Comparison of ENCODE assay signal across 22 cellular contexts in genomic region chr6:118722820-118723526, GRCh38.
DNase-seq lines count a peak whose midpoint lies in the region; ATAC-seq and TF ChIP-seq lines count a peak whose summit lies in the region.
"Had no signal": no experiment of that assay in that cellular context is flagged by ENCODE, and none has a peak within 500 bp of the region (broad histone marks: within the 10 kb centered on the region; RNA-seq: fewer than 3 reads in every experiment).

No MANE protein-coding gene starts in this region.

- peaks cover 81% of the 10 kb centered on the region for H3K4me1 Mint-ChIP-seq in activated naive CD4-positive, alpha-beta T cell treated with anti-CD3 and anti-CD28 coated beads for 36 hours (ENCODE audit: low read depth)
- H3K4me1 Mint-ChIP-seq in activated naive CD4-positive, alpha-beta T cell treated with anti-CD3 and anti-CD28 coated beads, Interleukin-2, amount 10 ng/mL, durations not matched to agents 7 days and 5 days = peaks cover 65% of the 10 kb centered on the region
- H3K4me1 Mint-ChIP-seq in activated B cell treated with CpG ODN at 0.5 μM for 24 hours = peaks cover 77% of the 10 kb centered on the region
- H3K4me1 Mint-ChIP-seq in stimulated activated naive CD8-positive, alpha-beta T cell treated with anti-CD3 and anti-CD28 coated beads, Interleukin-15, Interleukin-2, amounts not matched to agents 100 ng/mL and 50 ng/mL, for 24 hours (ENCODE audit: low read depth) = peaks cover 93% of the 10 kb centered on the region

- CTCF ChIA-PET in activated naive CD4-positive, alpha-beta T cell treated with anti-CD3 and anti-CD28 coated beads for 36 hours (lab: Charles Lee) = interaction anchor here (0.6 to 0.7 kb wide), 2 partner anchors 13 to 48 kb away, joined by 3 read pairs; no protein-coding TSS in a partner anchor
- CTCF ChIA-PET in activated naive CD4-positive, alpha-beta T cell treated with anti-CD3 and anti-CD28 coated beads, Interleukin-2, amount 10 ng/mL, durations not matched to agents 7 days and 5 days (lab: Charles Lee) = no interaction called here
- CTCF ChIA-PET in activated B cell treated with CpG ODN at 0.5 μM for 24 hours (lab: Charles Lee) = interaction anchor here (0.9 to 1.4 kb wide), 2 partner anchors 14 to 16 kb away, joined by 3 read pairs; no protein-coding TSS in a partner anchor

- no peaks in the 10 kb centered on the region for H3K9me3 Mint-ChIP-seq in activated naive CD4-positive, alpha-beta T cell treated with anti-CD3 and anti-CD28 coated beads for 36 hours
- no peaks in the 10 kb centered on the region for H3K9me3 Mint-ChIP-seq in activated naive CD4-positive, alpha-beta T cell treated with anti-CD3 and anti-CD28 coated beads, Interleukin-2, amount 10 ng/mL, durations not matched to agents 7 days and 5 days
- H3K9me3 Mint-ChIP-seq in activated B cell treated with CpG ODN at 0.5 μM for 24 hours = no peaks in the 10 kb centered on the region
- no peaks in the 10 kb centered on the region for H3K9me3 Mint-ChIP-seq in stimulated activated naive CD8-positive, alpha-beta T cell treated with anti-CD3 and anti-CD28 coated beads, Interleukin-15, Interleukin-2, amounts not matched to agents 100 ng/mL and 50 ng/mL, for 24 hours
- H3K9me3 Mint-ChIP-seq: activated CD4-positive, alpha-beta memory T cell treated with anti-CD3 and anti-CD28 coated beads, Interleukin-2, amount 10 ng/mL, durations not matched to agents 7 days and 5 days; CD14-positive monocyte; central memory CD8-positive, alpha-beta T cell; effector memory CD8-positive, alpha-beta T cell; mesothelial cell of epicardium had no signal

- H3K36me3 Mint-ChIP-seq in activated naive CD4-positive, alpha-beta T cell treated with anti-CD3 and anti-CD28 coated beads for 36 hours (ENCODE audit: low read depth) = no peaks in the 10 kb centered on the region
- no peaks in the 10 kb centered on the region for H3K36me3 Mint-ChIP-seq in activated naive CD4-positive, alpha-beta T cell treated with anti-CD3 and anti-CD28 coated beads, Interleukin-2, amount 10 ng/mL, durations not matched to agents 7 days and 5 days
- no peaks in the 10 kb centered on the region for H3K36me3 Mint-ChIP-seq in activated B cell treated with CpG ODN at 0.5 μM for 24 hours (ENCODE audit: low read depth)
- H3K36me3 Mint-ChIP-seq in stimulated activated naive CD8-positive, alpha-beta T cell treated with anti-CD3 and anti-CD28 coated beads, Interleukin-15, Interleukin-2, amounts not matched to agents 100 ng/mL and 50 ng/mL, for 24 hours (ENCODE audit: low read depth) = no peaks in the 10 kb centered on the region
- H3K36me3 Mint-ChIP-seq: CD14-positive monocyte, mesothelial cell of epicardium had no signal

- intact Hi-C loops in activated naive CD4-positive, alpha-beta T cell treated with anti-CD3 and anti-CD28 coated beads for 36 hours (cut with micrococcal nuclease) = no loop called here
- intact Hi-C loops in activated B cell treated with CpG ODN at 0.5 μM for 24 hours (cut with micrococcal nuclease) = no loop called here

- ATAC-seq in activated B cell treated with CpG ODN at 0.5 μM for 24 hours (ENCODE audit: low read depth) (no peak), HG03378 (IDR thresholded peaks at IDR 0.05; ENCODE audit: unreplicated experiment) (no peak)
- ATAC-seq: effector memory CD8-positive, alpha-beta T cell; Right ventricle myocardium inferior had no signal

- no peak for DNase-seq in activated naive CD4-positive, alpha-beta T cell treated with anti-CD3 and anti-CD28 coated beads for 36 hours
- DNase-seq in activated naive CD4-positive, alpha-beta T cell treated with anti-CD3 and anti-CD28 coated beads, Interleukin-2, amount 10 ng/mL, durations not matched to agents 7 days and 5 days = no peak
- DNase-seq in activated B cell treated with CpG ODN at 0.5 μM for 24 hours (no peak), fibroblast of peridontal ligament (ENCODE audit: extremely low read depth) (peak; percentile 29), NCI-H69 (lab: John Stamatoyannopoulos, UW) (no peak), islet precursor cell (no peak)
- DNase-seq: activated CD4-positive, alpha-beta memory T cell treated with anti-CD3 and anti-CD28 coated beads, Interleukin-2, amount 10 ng/mL, durations not matched to agents 7 days and 5 days; amniotic stem cell; DMS53; effector memory CD8-positive, alpha-beta T cell; hippocampal formation; MV-4-11; NCI-H2029; NCI-H446; T-helper 1 cell; thyroid gland had no signal

- H3K27me3 Mint-ChIP-seq in activated naive CD4-positive, alpha-beta T cell treated with anti-CD3 and anti-CD28 coated beads for 36 hours (ENCODE audit: low read depth) = no peaks in the 10 kb centered on the region
- H3K27me3 Mint-ChIP-seq in activated naive CD4-positive, alpha-beta T cell treated with anti-CD3 and anti-CD28 coated beads, Interleukin-2, amount 10 ng/mL, durations not matched to agents 7 days and 5 days = no peaks in the 10 kb centered on the region
- H3K27me3 Mint-ChIP-seq in activated B cell treated with CpG ODN at 0.5 μM for 24 hours = no peaks in the 10 kb centered on the region
- no peaks in the 10 kb centered on the region for H3K27me3 Mint-ChIP-seq in stimulated activated naive CD8-positive, alpha-beta T cell treated with anti-CD3 and anti-CD28 coated beads, Interleukin-15, Interleukin-2, amounts not matched to agents 100 ng/mL and 50 ng/mL, for 24 hours
- H3K27me3 Mint-ChIP-seq: activated CD4-positive, alpha-beta memory T cell treated with anti-CD3 and anti-CD28 coated beads, Interleukin-2, amount 10 ng/mL, durations not matched to agents 7 days and 5 days; central memory CD8-positive, alpha-beta T cell; effector memory CD8-positive, alpha-beta T cell had no signal

- POLR2A ChIA-PET in activated B cell treated with CpG ODN at 0.5 μM for 24 hours (lab: Charles Lee) = interaction anchor here (1.0 to 6.0 kb wide), 2 partner anchors 11 to 15 kb away, joined by 7 to 58 read pairs; no protein-coding TSS in a partner anchor

- no peak overlapping the region for H3K4me3 Mint-ChIP-seq in activated naive CD4-positive, alpha-beta T cell treated with anti-CD3 and anti-CD28 coated beads for 36 hours
- H3K4me3 Mint-ChIP-seq in activated naive CD4-positive, alpha-beta T cell treated with anti-CD3 and anti-CD28 coated beads, Interleukin-2, amount 10 ng/mL, durations not matched to agents 7 days and 5 days = no peak overlapping the region
- H3K4me3 Mint-ChIP-seq in activated B cell treated with CpG ODN at 0.5 μM for 24 hours = no peak overlapping the region
- H3K4me3 Mint-ChIP-seq in stimulated activated naive CD8-positive, alpha-beta T cell treated with anti-CD3 and anti-CD28 coated beads, Interleukin-15, Interleukin-2, amounts not matched to agents 100 ng/mL and 50 ng/mL, for 24 hours = no peak overlapping the region
- H3K4me3 Mint-ChIP-seq: activated CD4-positive, alpha-beta memory T cell treated with anti-CD3 and anti-CD28 coated beads, Interleukin-2, amount 10 ng/mL, durations not matched to agents 7 days and 5 days; CD14-positive monocyte; central memory CD8-positive, alpha-beta T cell; effector memory CD8-positive, alpha-beta T cell; mesothelial cell of epicardium had no signal

- no peak for TF ChIP-seq CTCF in activated B cell treated with CpG ODN at 0.5 μM for 24 hours (IDR thresholded peaks at IDR 0.05)

- peak overlapping the region; percentile 3 for H3K27ac Mint-ChIP-seq in activated naive CD4-positive, alpha-beta T cell treated with anti-CD3 and anti-CD28 coated beads for 36 hours
- H3K27ac Mint-ChIP-seq in activated naive CD4-positive, alpha-beta T cell treated with anti-CD3 and anti-CD28 coated beads, Interleukin-2, amount 10 ng/mL, durations not matched to agents 7 days and 5 days = no peak overlapping the region
- peak overlapping the region; percentile 81 for H3K27ac Mint-ChIP-seq in activated B cell treated with CpG ODN at 0.5 μM for 24 hours
- H3K27ac Mint-ChIP-seq in stimulated activated naive CD8-positive, alpha-beta T cell treated with anti-CD3 and anti-CD28 coated beads, Interleukin-15, Interleukin-2, amounts not matched to agents 100 ng/mL and 50 ng/mL, for 24 hours = peak overlapping the region; percentile 85
- H3K27ac Mint-ChIP-seq: activated CD4-positive, alpha-beta memory T cell treated with anti-CD3 and anti-CD28 coated beads, Interleukin-2, amount 10 ng/mL, durations not matched to agents 7 days and 5 days; CD14-positive monocyte; effector memory CD8-positive, alpha-beta T cell; mesothelial cell of epicardium had no signal
